In the genomic region with DNA sequence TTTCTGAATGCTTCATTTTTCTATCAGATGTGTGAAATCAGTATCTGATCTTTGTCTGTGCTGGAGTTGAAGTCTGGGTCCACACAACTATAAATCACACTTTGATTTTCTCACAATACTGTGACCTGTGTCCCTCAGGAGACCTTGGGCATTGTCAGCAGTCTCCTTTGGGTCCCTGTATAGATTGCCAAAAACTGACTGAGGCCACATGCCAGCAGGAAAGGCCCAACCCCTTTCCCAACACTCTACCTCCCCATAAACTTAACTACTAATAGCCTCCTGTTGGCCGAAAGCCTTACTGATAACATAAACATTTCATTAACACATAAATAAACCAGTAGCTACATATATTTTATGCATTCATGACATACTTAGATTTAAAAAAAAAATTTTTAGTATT, we compare ENCODE assay signal across 25 cellular contexts.
DNase-seq lines count a peak whose midpoint lies in the region; ATAC-seq and TF ChIP-seq lines count a peak whose summit lies in the region.
"Had no signal": no experiment of that assay in that cellular context is flagged by ENCODE, and none has a peak within 500 bp of the region (broad histone marks: within the 10 kb centered on the region; RNA-seq: fewer than 3 reads in every experiment).

No MANE protein-coding gene starts in this region.

- no peak for DNase-seq in Right ventricle myocardium inferior (ENCODE audit: missing footprints)
- DNase-seq in right atrium auricular region (ENCODE audit: low spot score) = no peak
- DNase-seq in left ventricle myocardium superior = no peak
- no peak for DNase-seq in left ventricle myocardium inferior
- no peak for DNase-seq in Panc1 (ENCODE audit: low read depth, low spot score)
- no peak for DNase-seq in right cardiac atrium
- DNase-seq in activated gamma-delta T cell (lab: John Stamatoyannopoulos, UW) = no peak
- no peak for DNase-seq in stimulated activated effector memory CD8-positive, alpha-beta T cell treated with anti-CD3 and anti-CD28 coated beads, Interleukin-12 subunit alpha, Interleukin-12 subunit beta, amount 100 ng/mL, for 72 hours (ENCODE audit: low spot score in 2 of 2)
- DNase-seq: AML-193; CD4-positive, alpha-beta memory T cell; CD8-positive, alpha-beta memory T cell; COR-L47; DMS 273 treated with DMSO at 0.1 percent for 48 hours; DMS153; DMS53; DMS79; DND-41; EL; GDM1 had no signal

- no peaks in the 10 kb centered on the region for H3K27me3 ChIP-seq in right atrium auricular region
- no peaks in the 10 kb centered on the region for H3K27me3 ChIP-seq in left ventricle myocardium inferior (ENCODE audit: low read depth)
- no peaks in the 10 kb centered on the region for H3K27me3 ChIP-seq in Panc1 (ENCODE audit: control insufficient read depth, insufficient read depth, low read length)
- no peaks in the 10 kb centered on the region for H3K27me3 ChIP-seq in right cardiac atrium (ENCODE audit: control insufficient read depth, insufficient read depth)
- H3K27me3 ChIP-seq: BLaER1 treated with 17β-estradiol and CSF1 and Interleukin-3, amounts not matched to agents 10 nM and 100 nM had no signal

- no peak overlapping the region for H3K4me3 ChIP-seq in right atrium auricular region
- H3K4me3 ChIP-seq in left ventricle myocardium inferior = no peak overlapping the region
- no peak overlapping the region for H3K4me3 ChIP-seq in Panc1 (ENCODE audit: low read depth in 2 of 2, low read length in 2 of 2)
- no peak overlapping the region for H3K4me3 ChIP-seq in right cardiac atrium (ENCODE audit: low read length)
- H3K4me3 ChIP-seq: A549; BLaER1 treated with 17β-estradiol and CSF1 and Interleukin-3, amounts not matched to agents 10 nM and 100 nM; GM12878 had no signal

- no TSS peak for BruUV-seq in Panc1 (replicated peaks; lab: Mats Ljungman, UMichigan)

- H3K36me3 Mint-ChIP-seq in stimulated activated effector memory CD8-positive, alpha-beta T cell treated with anti-CD3 and anti-CD28 coated beads, Interleukin-12 subunit alpha, Interleukin-12 subunit beta, amount 100 ng/mL, for 72 hours = no peaks in the 10 kb centered on the region

- H3K27ac Mint-ChIP-seq in stimulated activated effector memory CD8-positive, alpha-beta T cell treated with anti-CD3 and anti-CD28 coated beads, Interleukin-12 subunit alpha, Interleukin-12 subunit beta, amount 100 ng/mL, for 72 hours = no peak overlapping the region
- H3K27ac Mint-ChIP-seq: B cell had no signal

- H3K9me3 ChIP-seq in right atrium auricular region = no peaks in the 10 kb centered on the region
- H3K9me3 ChIP-seq in left ventricle myocardium inferior (replicated peaks) = no peaks in the 10 kb centered on the region
- H3K9me3 ChIP-seq in Panc1 (ENCODE audit: control insufficient read depth, insufficient read depth, low read depth, low read length) = no peaks in the 10 kb centered on the region
- H3K9me3 ChIP-seq in right cardiac atrium (ENCODE audit: control insufficient read depth, low read length) = no peaks in the 10 kb centered on the region
- H3K9me3 ChIP-seq: A549 had no signal

- CTCF ChIA-PET in Panc1 (lab: Charles Lee) = no interaction called here

- peaks cover 16% of the 10 kb centered on the region for H3K4me1 Mint-ChIP-seq in stimulated activated effector memory CD8-positive, alpha-beta T cell treated with anti-CD3 and anti-CD28 coated beads, Interleukin-12 subunit alpha, Interleukin-12 subunit beta, amount 100 ng/mL, for 72 hours

- H3K36me3 ChIP-seq in right atrium auricular region = no peaks in the 10 kb centered on the region
- no peaks in the 10 kb centered on the region for H3K36me3 ChIP-seq in left ventricle myocardium inferior
- no peaks in the 10 kb centered on the region for H3K36me3 ChIP-seq in Panc1 (ENCODE audit: control insufficient read depth, insufficient read depth, low read length)

- 46% methylated on average over 1 of the region's 1 CpG for WGBS in right cardiac atrium

- in situ Hi-C loops in Panc1 (cut with HindIII; ENCODE audit: low pct_unique_long_range_greater_than_20kb, low sequenced_read_pairs) = no loop called here

- TF ChIP-seq CTCF in right atrium auricular region (IDR thresholded peaks at IDR 0.05) = no peak
- TF ChIP-seq CTCF in left ventricle myocardium inferior (IDR thresholded peaks at IDR 0.05; ENCODE audit: borderline replicate concordance) = no peak
- no peak for TF ChIP-seq CTCF in Panc1 (IDR thresholded peaks at IDR 0.05)

- intact Hi-C loops in Right ventricle myocardium inferior (cut with DNase I) (no loop called here), left ventricle myocardium superior (cut with micrococcal nuclease) (no loop called here), left ventricle myocardium inferior (cut with micrococcal nuclease) (no loop called here), Panc1 (cut with micrococcal nuclease; ENCODE audit: unreplicated experiment) (no loop called here), right cardiac atrium (cut with DNase I) (no loop called here)

- H3K27ac ChIP-seq in right atrium auricular region (no peak overlapping the region), left ventricle myocardium inferior (replicated peaks) (no peak overlapping the region), Panc1 (ENCODE audit: low read length) (peak overlapping the region; percentile 37; the same call in 1 of the 2 replicates), right cardiac atrium (ENCODE audit: low read length) (no peak overlapping the region)
- H3K27ac ChIP-seq: 22Rv1; BLaER1 treated with 17β-estradiol and CSF1 and Interleukin-3, amounts not matched to agents 10 nM and 100 nM; C4-2B had no signal

- POLR2A ChIA-PET in Panc1 (lab: Charles Lee) = no interaction called here

- no peaks in the 10 kb centered on the region for H3K9me3 Mint-ChIP-seq in stimulated activated effector memory CD8-positive, alpha-beta T cell treated with anti-CD3 and anti-CD28 coated beads, Interleukin-12 subunit alpha, Interleukin-12 subunit beta, amount 100 ng/mL, for 72 hours

- H3K4me1 ChIP-seq in right atrium auricular region (peaks cover 0 to 6% of the 10 kb centered on the region in 2 donors), left ventricle myocardium inferior (peaks cover 15% of the 10 kb centered on the region), Panc1 (ENCODE audit: control insufficient read depth, insufficient read depth, low read length) (no peaks in the 10 kb centered on the region; the same call in 1 of the 2 replicates), right cardiac atrium (ENCODE audit: control insufficient read depth, insufficient read depth, low read length) (peaks cover 4% of the 10 kb centered on the region)
- H3K4me1 ChIP-seq: A549 had no signal

- peak; percentile 76 for ATAC-seq in Right ventricle myocardium inferior
- peak; percentile 81 for ATAC-seq in left ventricle myocardium superior
- no peak for ATAC-seq in Panc1
- ATAC-seq in right cardiac atrium = peak; percentile 27 to 65
- ATAC-seq in stimulated activated effector memory CD8-positive, alpha-beta T cell treated with anti-CD3 and anti-CD28 coated beads, Interleukin-12 subunit alpha, Interleukin-12 subunit beta, amount 100 ng/mL, for 72 hours = no peak
- ATAC-seq: A549, GM12878 had no signal

- H3K4me3 Mint-ChIP-seq in stimulated activated effector memory CD8-positive, alpha-beta T cell treated with anti-CD3 and anti-CD28 coated beads, Interleukin-12 subunit alpha, Interleukin-12 subunit beta, amount 100 ng/mL, for 72 hours = no peak overlapping the region
- H3K4me3 Mint-ChIP-seq: B cell; CD4-positive, alpha-beta memory T cell; CD8-positive, alpha-beta memory T cell had no signal

Comparison
In these comparisons a context has a peak if more than half of its experiments do, and no peak if none do; other contexts are left out.
1. ATAC-seq: peak in Right ventricle myocardium inferior (single experiment), left ventricle myocardium superior (single experiment) and right cardiac atrium (2 of 2); none in Panc1 (single experiment) and stimulated activated effector memory CD8-positive, alpha-beta T cell treated with anti-CD3 and anti-CD28 coated beads, Interleukin-12 subunit alpha, Interleukin-12 subunit beta, amount 100 ng/mL, for 72 hours (single experiment).